14 cellular contexts compared by ENCODE assay signal in genomic region chrX:77742788-77743476, GRCh38. TPM values are rescaled to one million over a fixed set of nuclear protein-coding genes. Genes with fewer than 3 reads are reported as not detected.
DNase-seq lines count a peak whose midpoint lies in the region; ATAC-seq and TF ChIP-seq lines count a peak whose summit lies in the region.
"Had no signal": no experiment of that assay in that cellular context is flagged by ENCODE, and none has a peak within 500 bp of the region (broad histone marks: within the 10 kb centered on the region; RNA-seq: fewer than 3 reads in every experiment).

No MANE protein-coding gene starts in this region.

- H3K27me3 ChIP-seq in thyroid gland, result no peaks in the 10 kb centered on the region
- H3K27me3 ChIP-seq: brain microvascular endothelial cell had no signal

- peaks cover 11% of the 10 kb centered on the region for H3K4me1 ChIP-seq in HEK293 (ENCODE audit: control insufficient read depth, insufficient read depth, low read length)
- peaks cover 0 to 12% of the 10 kb centered on the region in 2 donors for H3K4me1 ChIP-seq in thyroid gland

- ATAC-seq in left lobe of liver (peak; percentile 76), HG03439 (IDR thresholded peaks at IDR 0.05; ENCODE audit: unreplicated experiment) (no peak)
- ATAC-seq: esophagus mucosa had no signal

- CTCF ChIA-PET in HEK293 (lab: Yijun Ruan, JAX), result interaction anchor here (0.7 kb wide), 1 partner anchor 56 kb away, joined by 3 read pairs; no protein-coding TSS in a partner anchor

- H3K9me3 ChIP-seq in HEK293 (ENCODE audit: control insufficient read depth, insufficient read depth, low read depth, low read length) (no peaks in the 10 kb centered on the region), thyroid gland (no peaks in the 10 kb centered on the region)

- TF ChIP-seq POLR2A in thyroid gland (IDR thresholded peaks at IDR 0.05), result no peak

- intact Hi-C loops in thyroid gland (cut with DNase I), result no loop called here

- H3K27ac ChIP-seq in HEK293 (ENCODE audit: extremely low read depth, low read depth, low read length) (no peak overlapping the region), thyroid gland (no peak overlapping the region)
- H3K27ac ChIP-seq: brain microvascular endothelial cell had no signal

- DNase-seq in cerebellar cortex (ENCODE audit: low spot score), result peak; percentile 16
- DNase-seq in left lobe of liver (ENCODE audit: low spot score), result no peak
- DNase-seq in thyroid gland, result peak; percentile 9 to 18
- no peak for DNase-seq in NCI-H446 treated with DMSO at 0.1 percent for 48 hours (lab: John Stamatoyannopoulos, UW)
- DNase-seq in mesenteric fat pad (ENCODE audit: low spot score), result no peak
- DNase-seq: activated T-cell treated with anti-CD3 and anti-CD28 coated beads, Interleukin-2, amount 50 U/mL, for 1 hour; brain microvascular endothelial cell; NCI-H2171 treated with DMSO at 0.1 percent for 48 hours; occipital lobe; SHP77 treated with DMSO at 0.1 percent for 48 hours; stimulated activated CD4-positive, alpha-beta T cell treated with anti-CD3 and anti-CD28 coated beads, Interleukin-2, amount 100 ng/mL, for 48 hours had no signal

- H3K36me3 ChIP-seq in HEK293 (ENCODE audit: control insufficient read depth in 2 of 2, insufficient read depth in 1 of 2, low read length in 2 of 2) (peaks cover 0 to 11% of the 10 kb centered on the region in 2 experiments; a peak in 1 of 3 replicates), thyroid gland (no peaks in the 10 kb centered on the region)
- H3K36me3 ChIP-seq: brain microvascular endothelial cell had no signal

- POLR2A ChIA-PET in HEK293 (lab: Yijun Ruan, JAX), result no interaction called here

- WGBS in thyroid gland, 2 donors, result 69 to 100% methylated on average over 2 to 3 of the region's 7 CpGs

- H3K4me3 ChIP-seq in HEK293 (ENCODE audit: low read depth, low read length) (no peak overlapping the region), thyroid gland (replicated peaks in 1 of 3) (no peak overlapping the region)

- TF ChIP-seq CTCF in HEK293 (tag by site-specific recombination; IDR thresholded peaks at IDR 0.05) (no peak), thyroid gland (IDR thresholded peaks at IDR 0.05) (no peak)

TF ChIP-seq in HEK293, 187 proteins besides CTCF, POLR2A, EP300 and RAD21:
- TF ChIP-seq ZNF529 (tag by site-specific recombination; IDR thresholded peaks at IDR 0.05; ENCODE audit: insufficient replicate concordance), result no peak
- 0 out of 2 replicates have a peak, but pooled peaks have one; percentile 55 for TF ChIP-seq HOXC10 (CRISPR knock-in tag; IDR thresholded peaks at IDR 0.05)
- peak; percentile 26; the same call in 1 of the 2 replicates for TF ChIP-seq EGR2 (tag by site-specific recombination; IDR thresholded peaks at IDR 0.05; ENCODE audit: low read depth)

RNA-seq across cellular contexts. Expression of gene ATRX, which starts 43.1 kb away (rescaled TPM):
- total RNA-seq in left lobe of liver, result 18.8 TPM
- 100 to 1,000 TPM in 3 of 4 donors, 10 to 100 TPM in 1; 96.2 to 211 (median 131) TPM for total RNA-seq in thyroid gland
- total RNA-seq in mesenteric fat pad, result 97.7 TPM

Comparison
In these comparisons a context has a peak if more than half of its experiments do, and no peak if none do; other contexts are left out.
1. DNase-seq: peak in cerebellar cortex (single experiment) and thyroid gland (2 of 2); none in left lobe of liver (single experiment), NCI-H446 treated with DMSO at 0.1 percent for 48 hours (single experiment) and mesenteric fat pad (single experiment).